In genomic region chr15:101142711-101143110, GRCh38 we compare ENCODE assay signal across 1 cellular context.
TF ChIP-seq lines count a peak whose summit lies in the region.

No MANE protein-coding gene starts in this region.

TF ChIP-seq in H1, 55 proteins besides CTCF, POLR2A, EP300 and RAD21 (continued from another document):
- TF ChIP-seq EGR1 (IDR thresholded peaks at IDR 0.05; ENCODE audit: borderline replicate concordance, low read depth, low read length) (no peak), PHF8 (conservative IDR thresholded peaks at IDR 0.05; ENCODE audit: low read depth, low read length) (no peak)
